In the genomic region with DNA sequence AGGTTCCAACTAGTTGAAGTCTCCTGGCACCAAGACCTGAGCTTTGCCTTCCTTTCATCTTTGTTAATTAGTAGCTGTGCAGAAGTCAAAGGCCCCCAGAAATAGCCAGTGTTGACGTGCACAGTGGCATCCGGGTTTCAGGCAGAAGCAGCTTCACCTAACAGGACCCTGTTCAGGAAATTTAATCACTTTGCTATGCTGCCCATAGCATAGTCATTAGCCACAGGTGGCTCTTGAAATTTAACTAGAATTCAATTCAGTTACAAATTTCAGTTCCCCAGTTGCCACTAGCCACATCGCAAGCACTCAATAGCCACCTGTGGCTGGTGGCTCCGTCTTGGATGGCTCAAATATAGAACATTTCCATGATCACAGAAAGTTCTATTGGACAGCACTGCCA, we compare ENCODE assay signal across 14 cellular contexts.
DNase-seq lines count a peak whose midpoint lies in the region; ATAC-seq lines count a peak whose summit lies in the region.
"Had no signal": no experiment of that assay in that cellular context is flagged by ENCODE, and none has a peak within 500 bp of the region (broad histone marks: within the 10 kb centered on the region; RNA-seq: fewer than 3 reads in every experiment).

No MANE protein-coding gene starts in this region.

- H3K4me3 ChIP-seq in effector memory CD4-positive, alpha-beta T cell (ENCODE audit: insufficient read depth, low read depth, low read length, poor library complexity, severe bottlenecking): no peak overlapping the region
- H3K4me3 ChIP-seq: coronary artery, HAP-1, K562, PC-9, smooth muscle cell had no signal

- H3K36me3 ChIP-seq in effector memory CD4-positive, alpha-beta T cell (ENCODE audit: control insufficient read depth, insufficient read depth, low read length): no peaks in the 10 kb centered on the region
- H3K36me3 ChIP-seq: HAP-1 had no signal

- H3K27ac ChIP-seq in effector memory CD4-positive, alpha-beta T cell (ENCODE audit: insufficient read depth, low read length, poor library complexity, severe bottlenecking): no peak overlapping the region
- H3K27ac ChIP-seq: coronary artery, PC-9 had no signal

- H3K4me1 ChIP-seq in effector memory CD4-positive, alpha-beta T cell (ENCODE audit: control insufficient read depth, insufficient read depth, low read length, poor library complexity, severe bottlenecking): no peaks in the 10 kb centered on the region

- ATAC-seq in GM18909 (IDR thresholded peaks at IDR 0.05; ENCODE audit: poor library complexity, unreplicated experiment) (peak; percentile 87), GM21619 (IDR thresholded peaks at IDR 0.05; ENCODE audit: unreplicated experiment) (peak; percentile 76), HG03135 (IDR thresholded peaks at IDR 0.05; ENCODE audit: unreplicated experiment) (peak; percentile 79)
- ATAC-seq: K562 had no signal

- H3K9me3 ChIP-seq in effector memory CD4-positive, alpha-beta T cell (ENCODE audit: control insufficient read depth, low read length): no peaks in the 10 kb centered on the region
- H3K9me3 ChIP-seq: HAP-1 had no signal

- DNase-seq in left kidney (ENCODE audit: low read depth, low spot score) (peak; percentile 31), SIG-M5 treated with dmso at 0.1 percent for 504 hours (lab: John Stamatoyannopoulos, UW; ENCODE audit: unreplicated experiment) (no peak), NCI-H2107 (lab: John Stamatoyannopoulos, UW) (no peak), iPS-NIHi11 (ENCODE audit: low spot score) (no peak)
- no peak for DNase-seq in effector memory CD4-positive, alpha-beta T cell
- DNase-seq: GDM1, PC-9 had no signal

- H3K27me3 ChIP-seq in effector memory CD4-positive, alpha-beta T cell (replicated peaks; ENCODE audit: control insufficient read depth, insufficient read depth, low read length, poor library complexity, severe bottlenecking): no peaks in the 10 kb centered on the region
